In the genomic region with DNA sequence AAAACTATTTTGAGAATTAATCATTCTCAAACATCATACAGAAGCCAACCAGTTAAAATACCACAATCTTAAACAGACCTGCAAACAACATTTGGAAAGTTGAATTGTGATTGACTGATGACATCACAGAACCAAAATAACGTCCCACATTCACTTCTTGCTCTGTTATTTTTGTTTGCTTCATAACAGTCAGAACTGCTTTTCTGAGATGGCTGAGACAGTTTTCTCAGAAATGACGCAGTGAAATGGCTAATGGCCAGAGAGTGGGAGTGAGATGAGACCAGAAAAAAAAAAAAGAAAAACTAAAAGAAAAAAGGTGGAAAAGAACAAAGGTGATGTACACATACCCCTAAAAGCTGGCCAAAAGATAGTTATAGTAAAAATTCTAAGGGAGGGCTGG, we compare ENCODE assay signal across 26 cellular contexts.
A peak's percentile ranks its signal among the peaks of the same experiment; 100 is the strongest.
DNase-seq lines count a peak whose midpoint lies in the region; ATAC-seq, FAIRE-seq and TF ChIP-seq lines count a peak whose summit lies in the region.
"Had no signal": no experiment of that assay in that cellular context is flagged by ENCODE, and none has a peak within 500 bp of the region (broad histone marks: within the 10 kb centered on the region; RNA-seq: fewer than 3 reads in every experiment).

No MANE protein-coding gene starts in this region.

- peak overlapping the region; percentile 29 for H3K4me3 Mint-ChIP-seq in activated CD4-positive, alpha-beta T cell treated with anti-CD3 and anti-CD28 coated beads, Interleukin-2, amount 10 ng/mL, durations not matched to agents 24 days and 14 days
- no peak overlapping the region for H3K4me3 Mint-ChIP-seq in stimulated activated naive CD8-positive, alpha-beta T cell treated with anti-CD3 and anti-CD28 coated beads, Interleukin-15, Interleukin-2, amounts not matched to agents 100 ng/mL and 50 ng/mL, for 24 hours
- H3K4me3 Mint-ChIP-seq: dendritic cell treated with granulocyte-macrophage colony-stimulating factor and Interleukin-4, amounts not matched to agents 40 ng/mL and 50 ng/mL, for 4 days; nephron; type B pancreatic cell had no signal

- H3K4me3 ChIP-seq in GM12878: no peak overlapping the region
- no peak overlapping the region for H3K4me3 ChIP-seq in osteoblast (ENCODE audit: insufficient read depth, low read length)
- no peak overlapping the region for H3K4me3 ChIP-seq in PC-9
- H3K4me3 ChIP-seq: HAP-1, ovary, SJSA1 had no signal

- RAD21 ChIA-PET in GM12878 (lab: Charles Lee; ENCODE audit: unreplicated experiment): no interaction called here

- H3K36me3 ChIP-seq in GM12878 (ENCODE audit: control insufficient read depth in 2 of 2, insufficient read depth in 2 of 2, low read length in 1 of 2) (no peaks in the 10 kb centered on the region), osteoblast (ENCODE audit: insufficient read depth, low read length) (no peaks in the 10 kb centered on the region), PC-9 (ENCODE audit: low read depth) (no peaks in the 10 kb centered on the region)
- H3K36me3 ChIP-seq: HAP-1, ovary, SJSA1 had no signal

- CTCF ChIA-PET in GM12878 (lab: Yijun Ruan, JAX): no interaction called here
- CTCF ChIA-PET in PC-9 (lab: Charles Lee): no interaction called here

- no peak for TF ChIP-seq EP300 in GM12878 (IDR thresholded peaks at IDR 0.05; ENCODE audit: borderline replicate concordance in 1 of 2, control insufficient read depth in 1 of 2, low read depth in 2 of 2, low read length in 2 of 2)

- in situ Hi-C loops in GM12878 (cut with MboI): no loop called here

- H3K4me2 ChIP-seq in GM12878 (ENCODE audit: control insufficient read depth, insufficient read depth) (no peak overlapping the region), osteoblast (ENCODE audit: insufficient read depth, low read length) (no peak overlapping the region), PC-9 (no peak overlapping the region)

- no peak overlapping the region for H3K27ac ChIP-seq in GM12878 (ENCODE audit: control insufficient read depth, insufficient read depth)
- no peak overlapping the region for H3K27ac ChIP-seq in osteoblast (ENCODE audit: low read depth, low read length)
- no peak overlapping the region for H3K27ac ChIP-seq in PC-9
- H3K27ac ChIP-seq: ovary, SJSA1 had no signal

- H3K36me3 Mint-ChIP-seq in activated CD4-positive, alpha-beta T cell treated with anti-CD3 and anti-CD28 coated beads, Interleukin-2, amount 10 ng/mL, durations not matched to agents 24 days and 14 days (ENCODE audit: low read depth): peaks cover 24% of the 10 kb centered on the region
- H3K36me3 Mint-ChIP-seq in stimulated activated naive CD8-positive, alpha-beta T cell treated with anti-CD3 and anti-CD28 coated beads, Interleukin-15, Interleukin-2, amounts not matched to agents 100 ng/mL and 50 ng/mL, for 24 hours (ENCODE audit: low read depth): peaks cover 3% of the 10 kb centered on the region
- H3K36me3 Mint-ChIP-seq: type B pancreatic cell had no signal

- peak; percentile 68 for DNase-seq in activated CD4-positive, alpha-beta T cell treated with anti-CD3 and anti-CD28 coated beads, Interleukin-2, amount 10 ng/mL, durations not matched to agents 24 days and 14 days
- no peak for DNase-seq in activated CD4-positive, alpha-beta T cell treated with anti-CD3 and anti-CD28 coated beads, Interleukin-2, amount 50 U/mL, for 1 hour
- DNase-seq in stimulated activated naive CD8-positive, alpha-beta T cell treated with anti-CD3 and anti-CD28 coated beads, Interleukin-15, Interleukin-2, amounts not matched to agents 100 U/mL and 50 U/mL, for 24 hours: no peak
- no peak for DNase-seq in GM12878 (ENCODE audit: low read depth, low spot score)
- DNase-seq in osteoblast (ENCODE audit: insufficient read length, low spot score, missing footprints): no peak
- DNase-seq in PC-9: no peak
- DNase-seq: activated naive CD4-positive, alpha-beta T cell treated with Interleukin-2 at 50 U/mL for 16 hours; AML-193; aorta; caudate nucleus; Kasumi-1; NCI-H1694; NCI-H2171; NCI-H510A treated with DMSO at 0.1 percent for 48 hours; ovary; retina had no signal

- H4K20me1 ChIP-seq in GM12878 (ENCODE audit: control insufficient read depth, insufficient read depth) (no peaks in the 10 kb centered on the region), osteoblast (ENCODE audit: insufficient read depth, low read length) (no peaks in the 10 kb centered on the region), PC-9 (ENCODE audit: insufficient read depth) (no peaks in the 10 kb centered on the region)

- no peak for TF ChIP-seq POLR2A in GM12878 (IDR thresholded peaks at IDR 0.05; ENCODE audit: low read depth, low read length)

- no peaks in the 10 kb centered on the region; the same call in 1 of the 2 replicates for H3K9me2 ChIP-seq in PC-9 (ENCODE audit: insufficient read depth)

- POLR2A ChIA-PET in GM12878 (lab: Charles Lee): no interaction called here
- POLR2A ChIA-PET in PC-9 (lab: Charles Lee; ENCODE audit: unreplicated experiment): no interaction called here

- H3K79me2 ChIP-seq in GM12878 (ENCODE audit: control insufficient read depth, insufficient read depth, low read length) (no peaks in the 10 kb centered on the region), osteoblast (ENCODE audit: insufficient read depth, low read length) (no peaks in the 10 kb centered on the region), PC-9 (ENCODE audit: low read depth) (no peaks in the 10 kb centered on the region)

- H3K4me1 Mint-ChIP-seq in activated CD4-positive, alpha-beta T cell treated with anti-CD3 and anti-CD28 coated beads, Interleukin-2, amount 10 ng/mL, durations not matched to agents 24 days and 14 days: peaks cover 53% of the 10 kb centered on the region
- H3K4me1 Mint-ChIP-seq in stimulated activated naive CD8-positive, alpha-beta T cell treated with anti-CD3 and anti-CD28 coated beads, Interleukin-15, Interleukin-2, amounts not matched to agents 100 ng/mL and 50 ng/mL, for 24 hours (ENCODE audit: low read depth): peaks cover 37% of the 10 kb centered on the region

- FAIRE-seq in GM12878 (lab: Jason Lieb, UNC): no peak
- FAIRE-seq: A204.1, G401.6, keratinocyte had no signal

- SMC1A ChIA-PET in GM12878 (lab: Charles Lee; ENCODE audit: uncharacterized antibody, unreplicated experiment): no interaction called here

- H3K27me3 ChIP-seq in GM12878 (replicated peaks in 1 of 2; ENCODE audit: control insufficient read depth in 2 of 2, insufficient read depth in 2 of 2, low read length in 1 of 2): no peaks in the 10 kb centered on the region
- no peaks in the 10 kb centered on the region for H3K27me3 ChIP-seq in osteoblast (ENCODE audit: insufficient read depth, low read length)
- no peaks in the 10 kb centered on the region for H3K27me3 ChIP-seq in PC-9 (ENCODE audit: insufficient read depth, low read depth)
- H3K27me3 ChIP-seq: ovary, SJSA1 had no signal

- H3K27ac Mint-ChIP-seq in activated CD4-positive, alpha-beta T cell treated with anti-CD3 and anti-CD28 coated beads, Interleukin-2, amount 10 ng/mL, durations not matched to agents 24 days and 14 days: peak overlapping the region; percentile 90
- peak overlapping the region; percentile 11 for H3K27ac Mint-ChIP-seq in stimulated activated naive CD8-positive, alpha-beta T cell treated with anti-CD3 and anti-CD28 coated beads, Interleukin-15, Interleukin-2, amounts not matched to agents 100 ng/mL and 50 ng/mL, for 24 hours
- H3K27ac Mint-ChIP-seq: dendritic cell treated with granulocyte-macrophage colony-stimulating factor and Interleukin-4, amounts not matched to agents 40 ng/mL and 50 ng/mL, for 4 days; nephron; type B pancreatic cell had no signal

- H2AFZ ChIP-seq in GM12878 (ENCODE audit: control insufficient read depth, low read depth, low read length): no peak overlapping the region
- no peak overlapping the region for H2AFZ ChIP-seq in osteoblast (ENCODE audit: low read length)
- no peak overlapping the region for H2AFZ ChIP-seq in PC-9

- TF ChIP-seq RAD21 in GM12878 (IDR thresholded peaks at IDR 0.05; ENCODE audit: insufficient read depth, low read depth, low read length): no peak

- no peaks in the 10 kb centered on the region for H3K27me3 Mint-ChIP-seq in activated CD4-positive, alpha-beta T cell treated with anti-CD3 and anti-CD28 coated beads, Interleukin-2, amount 10 ng/mL, durations not matched to agents 24 days and 14 days
- H3K27me3 Mint-ChIP-seq in stimulated activated naive CD8-positive, alpha-beta T cell treated with anti-CD3 and anti-CD28 coated beads, Interleukin-15, Interleukin-2, amounts not matched to agents 100 ng/mL and 50 ng/mL, for 24 hours: peaks cover 3% of the 10 kb centered on the region
- H3K27me3 Mint-ChIP-seq: dendritic cell treated with granulocyte-macrophage colony-stimulating factor and Interleukin-4, amounts not matched to agents 40 ng/mL and 50 ng/mL, for 4 days had no signal

- 4% methylated on average over 2 of the region's 2 CpGs for WGBS in GM12878 (ENCODE audit: insufficient coverage, insufficient replicate concordance, low lambda C conversion rate, missing lambda C conversion rate)

- peaks cover 14% of the 10 kb centered on the region for H3K9me3 Mint-ChIP-seq in activated CD4-positive, alpha-beta T cell treated with anti-CD3 and anti-CD28 coated beads, Interleukin-2, amount 10 ng/mL, durations not matched to agents 24 days and 14 days
- peaks cover 3% of the 10 kb centered on the region for H3K9me3 Mint-ChIP-seq in stimulated activated naive CD8-positive, alpha-beta T cell treated with anti-CD3 and anti-CD28 coated beads, Interleukin-15, Interleukin-2, amounts not matched to agents 100 ng/mL and 50 ng/mL, for 24 hours
- H3K9me3 Mint-ChIP-seq: dendritic cell treated with granulocyte-macrophage colony-stimulating factor and Interleukin-4, amounts not matched to agents 40 ng/mL and 50 ng/mL, for 4 days had no signal

- no peaks in the 10 kb centered on the region for H3F3A ChIP-seq in PC-9 (ENCODE audit: insufficient read depth, low read depth)

- H3K9ac ChIP-seq in GM12878 (ENCODE audit: control insufficient read depth, insufficient read depth, low read length): no peak overlapping the region

- no peak for ATAC-seq in stimulated activated naive CD8-positive, alpha-beta T cell treated with anti-CD3 and anti-CD28 coated beads, Interleukin-15, Interleukin-2, amounts not matched to agents 100 U/mL and 50 U/mL, for 24 hours
- ATAC-seq in GM12878 (no peak), HG03095 (IDR thresholded peaks at IDR 0.05; ENCODE audit: unreplicated experiment) (no peak)

- no peak for TF ChIP-seq CTCF in GM12878 (IDR thresholded peaks at IDR 0.05 in 2 of 3, conservative IDR thresholded peaks at IDR 0.05 in 1 of 3; ENCODE audit: control insufficient read depth in 2 of 3, extremely low read depth in 1 of 3, insufficient read depth in 1 of 3, low read depth in 3 of 3, low read length in 3 of 3)
- no peak for TF ChIP-seq CTCF in osteoblast (IDR thresholded peaks at IDR 0.05; ENCODE audit: extremely low read depth, low read depth, low read length)
- TF ChIP-seq CTCF in PC-9 (conservative IDR thresholded peaks at IDR 0.05): no peak

- H3K9me3 ChIP-seq in GM12878 (replicated peaks; ENCODE audit: control insufficient read depth, insufficient read depth, low read length) (no peaks in the 10 kb centered on the region), osteoblast (ENCODE audit: low read depth, low read length) (no peaks in the 10 kb centered on the region), PC-9 (ENCODE audit: insufficient read depth, low read depth) (no peaks in the 10 kb centered on the region)
- H3K9me3 ChIP-seq: ovary, SJSA1 had no signal

- BruUV-seq in GM12878 (replicated peaks; lab: Mats Ljungman, UMichigan) (no TSS peak), PC-9 (replicated peaks; lab: Mats Ljungman, UMichigan) (no TSS peak)

- intact Hi-C loops in activated CD4-positive, alpha-beta T cell treated with anti-CD3 and anti-CD28 coated beads, Interleukin-2, amount 10 ng/mL, durations not matched to agents 24 days and 14 days (cut with micrococcal nuclease): loop anchor here (5.0 to 10.0 kb wide), 2 partner anchors 315 to 803 kb away; no protein-coding TSS in a partner anchor
- intact Hi-C loops in GM12878 (cut with micrococcal nuclease; ENCODE audit: unreplicated experiment): no loop called here
- intact Hi-C loops in PC-9 (cut with micrococcal nuclease; ENCODE audit: unreplicated experiment): no loop called here

- H3K4me1 ChIP-seq in GM12878 (ENCODE audit: control insufficient read depth, insufficient read depth, low read length): 0 out of 2 replicates have a peak, but pooled peaks cover 3% of the 10 kb centered on the region
- H3K4me1 ChIP-seq in osteoblast (ENCODE audit: insufficient read depth, low read length): no peaks in the 10 kb centered on the region
- no peaks in the 10 kb centered on the region for H3K4me1 ChIP-seq in PC-9 (replicated peaks; ENCODE audit: insufficient read depth)
- H3K4me1 ChIP-seq: SJSA1 had no signal
